In the genomic region with DNA sequence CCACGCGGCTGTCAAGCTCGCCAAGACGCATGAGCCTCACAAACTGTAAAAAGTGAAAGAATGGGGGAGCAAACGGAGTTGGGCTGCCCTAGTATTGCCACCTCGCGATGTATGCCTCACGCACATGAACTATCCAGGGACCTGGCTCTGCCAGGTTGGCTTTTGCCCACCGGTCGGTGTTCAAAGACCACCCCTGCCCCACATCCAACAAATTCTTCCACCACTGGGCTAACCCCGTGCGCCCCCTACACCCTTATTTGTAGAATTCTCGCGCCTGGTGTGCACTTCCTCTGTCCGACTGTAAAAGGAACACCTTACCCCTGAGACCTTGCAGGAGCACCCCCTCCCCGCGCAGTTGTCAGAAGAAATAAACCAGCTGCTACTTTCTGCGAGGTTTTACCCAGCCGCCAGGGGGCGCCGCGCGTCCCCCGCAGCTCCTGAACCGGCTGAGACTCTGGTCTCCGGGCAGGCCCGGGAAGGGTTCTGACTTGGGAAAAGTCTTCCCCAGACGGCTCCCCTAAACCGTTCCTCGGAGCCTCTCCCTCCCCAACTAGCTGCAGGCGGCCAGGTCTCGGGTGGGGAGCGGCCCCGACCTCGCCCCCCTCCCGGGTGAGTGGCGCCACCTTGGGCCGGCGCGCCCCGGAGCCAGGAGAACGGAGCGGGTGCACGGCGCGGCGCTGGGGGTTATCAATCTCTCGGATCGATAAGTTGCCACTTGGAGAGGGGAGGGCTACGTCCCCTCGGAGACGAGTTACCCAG, we compare ENCODE assay signal across 8 cellular contexts. TPM values are rescaled to one million over a fixed set of nuclear protein-coding genes. Genes with fewer than 3 reads are reported as not detected.
DNase-seq lines count a peak whose midpoint lies in the region; ATAC-seq and TF ChIP-seq lines count a peak whose summit lies in the region.

No MANE protein-coding gene starts in this region.

- no TSS peak for BruUV-seq in OCI-LY7 (replicated peaks; lab: Mats Ljungman, UMichigan)

- peak; percentile 68 for DNase-seq in AG20443 (ENCODE audit: low spot score)
- DNase-seq in OCI-LY7 (ENCODE audit: low spot score), result peak; percentile 68
- peak; percentile 60 for DNase-seq in left cardiac atrium
- no peak for DNase-seq in prostate gland (ENCODE audit: low spot score)

- peak overlapping the region; percentile 44; the same call in 1 of the 2 replicates for H3K4me2 ChIP-seq in OCI-LY7 (ENCODE audit: low read length)

- H3K36me3 ChIP-seq in HEK293 (ENCODE audit: control insufficient read depth in 2 of 2, insufficient read depth in 1 of 2, low read length in 2 of 2) (no peaks in the 10 kb centered on the region), OCI-LY7 (ENCODE audit: insufficient read depth, low read length) (no peaks in the 10 kb centered on the region), prostate gland (no peaks in the 10 kb centered on the region)

- no peak for TF ChIP-seq POLR2A in prostate gland (IDR thresholded peaks at IDR 0.05)

- POLR2A ChIA-PET in HEK293 (lab: Yijun Ruan, JAX), result interaction anchor here (0.7 to 0.9 kb wide), 4 partner anchors 11 to 60 kb away, joined by 3 to 6 read pairs (median 3); no protein-coding TSS in a partner anchor
- POLR2A ChIA-PET in OCI-LY7 (lab: Charles Lee), result interaction anchor here (0.6 kb wide), 1 partner anchor 20 kb away, joined by 3 read pairs; no protein-coding TSS in a partner anchor

- peak overlapping the region; percentile 82 for H3K4me3 Mint-ChIP-seq in activated naive CD4-positive, alpha-beta T cell treated with anti-CD3 and anti-CD28 coated beads, Interleukin-2, amount 50 U/mL, for 24 hours

- H3K9me2 ChIP-seq in OCI-LY7 (ENCODE audit: insufficient read depth, low read length), result no peaks in the 10 kb centered on the region

- H3K4me3 ChIP-seq in HEK293 (ENCODE audit: low read depth, low read length) (peak overlapping the region; percentile 9), OCI-LY7 (ENCODE audit: low read depth, low read length, poor library complexity, severe bottlenecking) (no peak overlapping the region), prostate gland (peak overlapping the region; percentile 70 to 79)

- H3K27me3 Mint-ChIP-seq in activated naive CD4-positive, alpha-beta T cell treated with anti-CD3 and anti-CD28 coated beads, Interleukin-2, amount 50 U/mL, for 24 hours, result peaks cover 25% of the 10 kb centered on the region

- CTCF ChIA-PET in HEK293 (lab: Yijun Ruan, JAX), result interaction anchor here (0.5 to 3.7 kb wide), 35 partner anchors 8 to 572 kb away, joined by 3 to 28 read pairs (median 3); no protein-coding TSS in a partner anchor
- CTCF ChIA-PET in OCI-LY7 (lab: Charles Lee; ENCODE audit: unreplicated experiment), result interaction anchor here (0.6 to 0.7 kb wide), 3 partner anchors 244 to 1147 kb away, joined by 3 read pairs; no protein-coding TSS in a partner anchor

- H4K20me1 ChIP-seq in OCI-LY7 (ENCODE audit: insufficient read depth, low read length), result no peaks in the 10 kb centered on the region

- H3K27ac ChIP-seq in HEK293 (ENCODE audit: extremely low read depth, low read depth, low read length) (no peak overlapping the region; the same call in 1 of the 2 replicates), OCI-LY7 (ENCODE audit: low read depth, low read length, poor library complexity, severe bottlenecking) (no peak overlapping the region), prostate gland (peak overlapping the region; percentile 85 to 86)

- no peaks in the 10 kb centered on the region for H3K9me3 ChIP-seq in HEK293 (ENCODE audit: control insufficient read depth, insufficient read depth, low read depth, low read length)
- H3K9me3 ChIP-seq in OCI-LY7 (ENCODE audit: low read length), result no peaks in the 10 kb centered on the region
- H3K9me3 ChIP-seq in prostate gland, result no peaks in the 10 kb centered on the region

- H2AFZ ChIP-seq in OCI-LY7 (ENCODE audit: low read length), result no peak overlapping the region

- no peaks in the 10 kb centered on the region for H3K79me2 ChIP-seq in OCI-LY7 (ENCODE audit: insufficient read depth, low read depth, low read length)

- 0% methylated on average over 35 of the region's 52 CpGs for WGBS in prostate gland

- intact Hi-C loops in OCI-LY7 (cut with micrococcal nuclease; ENCODE audit: unreplicated experiment) (no loop called here), left cardiac atrium (cut with DNase I) (loop anchor here (5.0 to 10.0 kb wide), 3 partner anchors 103 to 300 kb away; no protein-coding TSS in a partner anchor), prostate gland (cut with DNase I) (loop anchor here (5.0 to 10.0 kb wide), 6 partner anchors 105 to 365 kb away; partner anchors contain the start of gene TENT4B)

- H3K9me3 Mint-ChIP-seq in activated naive CD4-positive, alpha-beta T cell treated with anti-CD3 and anti-CD28 coated beads, Interleukin-2, amount 50 U/mL, for 24 hours, result no peaks in the 10 kb centered on the region

- H3K36me3 Mint-ChIP-seq in activated naive CD4-positive, alpha-beta T cell treated with anti-CD3 and anti-CD28 coated beads, Interleukin-2, amount 50 U/mL, for 24 hours, result no peaks in the 10 kb centered on the region

- no peak overlapping the region for H3K27ac Mint-ChIP-seq in activated naive CD4-positive, alpha-beta T cell treated with anti-CD3 and anti-CD28 coated beads, Interleukin-2, amount 50 U/mL, for 24 hours

- H3K4me1 ChIP-seq in HEK293 (ENCODE audit: control insufficient read depth, insufficient read depth, low read length) (peaks cover 2% of the 10 kb centered on the region), OCI-LY7 (ENCODE audit: insufficient read depth, low read length, poor library complexity, severe bottlenecking) (peaks cover 17% of the 10 kb centered on the region), prostate gland (replicated peaks) (peaks cover 6% of the 10 kb centered on the region)

- TF ChIP-seq CTCF in HEK293 (tag by site-specific recombination; IDR thresholded peaks at IDR 0.05) (peak; percentile 92), OCI-LY7 (conservative IDR thresholded peaks at IDR 0.05; ENCODE audit: low read length) (peak; percentile 89), prostate gland (IDR thresholded peaks at IDR 0.05) (peak; percentile 57 to 80 (median 72))

- no peak for ATAC-seq in left cardiac atrium
- no peak for ATAC-seq in GM19328 (IDR thresholded peaks at IDR 0.05; ENCODE audit: unreplicated experiment)
- no peak for ATAC-seq in HG02885 (IDR thresholded peaks at IDR 0.05; ENCODE audit: poor library complexity, unreplicated experiment)

- no peaks in the 10 kb centered on the region for H3K27me3 ChIP-seq in prostate gland (replicated peaks; ENCODE audit: insufficient read depth)

- H3K4me1 Mint-ChIP-seq in activated naive CD4-positive, alpha-beta T cell treated with anti-CD3 and anti-CD28 coated beads, Interleukin-2, amount 50 U/mL, for 24 hours, result peaks cover 12% of the 10 kb centered on the region

TF ChIP-seq in HEK293, 187 proteins besides CTCF, POLR2A, EP300 and RAD21 (continues in another document):
- TF ChIP-seq, protein P1, sequence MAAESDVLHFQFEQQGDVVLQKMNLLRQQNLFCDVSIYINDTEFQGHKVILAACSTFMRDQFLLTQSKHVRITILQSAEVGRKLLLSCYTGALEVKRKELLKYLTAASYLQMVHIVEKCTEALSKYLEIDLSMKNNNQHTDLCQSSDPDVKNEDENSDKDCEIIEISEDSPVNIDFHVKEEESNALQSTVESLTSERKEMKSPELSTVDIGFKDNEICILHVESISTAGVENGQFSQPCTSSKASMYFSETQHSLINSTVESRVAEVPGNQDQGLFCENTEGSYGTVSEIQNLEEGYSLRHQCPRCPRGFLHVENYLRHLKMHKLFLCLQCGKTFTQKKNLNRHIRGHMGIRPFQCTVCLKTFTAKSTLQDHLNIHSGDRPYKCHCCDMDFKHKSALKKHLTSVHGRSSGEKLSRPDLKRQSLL (tag by site-specific recombination; IDR thresholded peaks at IDR 0.05), result 0 out of 2 replicates have a peak, but pooled peaks have one; percentile 19
- no peak for TF ChIP-seq ZNF48 (tag by site-specific recombination; IDR thresholded peaks at IDR 0.05)
- peak; percentile 77; the same call in 1 of the 2 replicates for TF ChIP-seq ZNF2 (tag by site-specific recombination; IDR thresholded peaks at IDR 0.05)
- TF ChIP-seq ZNF214 (tag by site-specific recombination; IDR thresholded peaks at IDR 0.05; ENCODE audit: borderline replicate concordance), result no peak
- TF ChIP-seq KLF9 (tag by site-specific recombination; IDR thresholded peaks at IDR 0.05; ENCODE audit: low read depth), result peak; percentile 58
- TF ChIP-seq ZNF670 (tag by site-specific recombination; IDR thresholded peaks at IDR 0.05; ENCODE audit: low read depth), result no peak
- TF ChIP-seq ZNF114 (tag by site-specific recombination; IDR thresholded peaks at IDR 0.05), result no peak
- no peak for TF ChIP-seq ZNF580 (tag by site-specific recombination; IDR thresholded peaks at IDR 0.05)
- TF ChIP-seq ZEB2 (tag by site-specific recombination; IDR thresholded peaks at IDR 0.05), result peak; percentile 49; the same call in 1 of the 2 replicates
- TF ChIP-seq, protein P2, sequence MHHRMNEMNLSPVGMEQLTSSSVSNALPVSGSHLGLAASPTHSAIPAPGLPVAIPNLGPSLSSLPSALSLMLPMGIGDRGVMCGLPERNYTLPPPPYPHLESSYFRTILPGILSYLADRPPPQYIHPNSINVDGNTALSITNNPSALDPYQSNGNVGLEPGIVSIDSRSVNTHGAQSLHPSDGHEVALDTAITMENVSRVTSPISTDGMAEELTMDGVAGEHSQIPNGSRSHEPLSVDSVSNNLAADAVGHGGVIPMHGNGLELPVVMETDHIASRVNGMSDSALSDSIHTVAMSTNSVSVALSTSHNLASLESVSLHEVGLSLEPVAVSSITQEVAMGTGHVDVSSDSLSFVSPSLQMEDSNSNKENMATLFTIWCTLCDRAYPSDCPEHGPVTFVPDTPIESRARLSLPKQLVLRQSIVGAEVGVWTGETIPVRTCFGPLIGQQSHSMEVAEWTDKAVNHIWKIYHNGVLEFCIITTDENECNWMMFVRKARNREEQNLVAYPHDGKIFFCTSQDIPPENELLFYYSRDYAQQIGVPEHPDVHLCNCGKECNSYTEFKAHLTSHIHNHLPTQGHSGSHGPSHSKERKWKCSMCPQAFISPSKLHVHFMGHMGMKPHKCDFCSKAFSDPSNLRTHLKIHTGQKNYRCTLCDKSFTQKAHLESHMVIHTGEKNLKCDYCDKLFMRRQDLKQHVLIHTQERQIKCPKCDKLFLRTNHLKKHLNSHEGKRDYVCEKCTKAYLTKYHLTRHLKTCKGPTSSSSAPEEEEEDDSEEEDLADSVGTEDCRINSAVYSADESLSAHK (tag by site-specific recombination; IDR thresholded peaks at IDR 0.05), result no peak

RNA-seq across cellular contexts. Expression of gene ZNF423, which starts 1.7 kb away (rescaled TPM):
- total RNA-seq in OCI-LY7 (2014; rRNA removed; shearing (Covaris generic)), result 0.09 TPM in 1 of 2 replicates, not detected in the other
- total RNA-seq in OCI-LY7 (2022) (0.13 TPM in 1 of 2 replicates, not detected in the other), left cardiac atrium (10 to 100 TPM; 11.1 to 13.8 TPM), prostate gland (10 to 100 TPM in 1 of 2 donors, 1 to 10 TPM in 1; 6.1 to 22.7 TPM)

Comparison
In these comparisons a context has a peak if more than half of its experiments do, and no peak if none do; other contexts are left out.
1. H3K27ac ChIP-seq: peak in prostate gland (2 of 2); none in HEK293 (single experiment) and OCI-LY7 (single experiment).
2. RNA of gene ZNF423, which starts 1.7 kb away (total RNA-seq): 6.1 to 22.7 TPM in prostate gland and 11.1 to 13.8 TPM in left cardiac atrium; 0.09 to 0.13 TPM in OCI-LY7; every median in the first group is over 4 times any median in the second.
3. Peak in every context shown above with its lines, with median percentiles within 50 percentile points of each other: CTCF ChIP-seq.